16 cellular contexts compared by ENCODE assay signal in the genomic region with DNA sequence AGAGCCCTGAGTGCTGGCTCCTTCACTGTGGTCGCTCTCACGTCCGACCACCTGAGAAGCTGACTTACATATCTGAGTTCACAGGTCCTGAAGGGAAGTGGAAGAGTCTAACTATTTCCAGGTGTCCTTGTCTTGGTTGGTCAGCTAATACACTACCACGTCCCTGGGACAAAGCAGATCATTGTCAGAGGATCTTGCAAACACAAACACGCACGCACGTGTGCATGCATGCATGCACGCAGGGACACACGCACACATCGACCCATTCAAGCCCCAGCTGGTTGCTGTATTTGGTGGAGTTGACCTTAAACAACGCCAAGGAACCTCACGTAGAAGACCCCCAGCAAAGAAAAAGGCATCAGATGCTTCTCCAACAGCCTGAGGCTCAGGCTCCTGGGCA.
"Had no signal": no experiment of that assay in that cellular context is flagged by ENCODE, and none has a peak within 500 bp of the region (broad histone marks: within the 10 kb centered on the region; RNA-seq: fewer than 3 reads in every experiment).

No MANE protein-coding gene starts in this region.

- H3K27me3 ChIP-seq: ascending aorta, right lobe of liver, stomach, vagina had no signal

- H3K9me3 Mint-ChIP-seq: mesothelial cell of epicardium; neural crest cell; stimulated activated effector memory CD8-positive, alpha-beta T cell treated with anti-CD3 and anti-CD28 coated beads, Interleukin-12 subunit alpha, Interleukin-12 subunit beta, amount 100 ng/mL, for 72 hours had no signal

- H3K4me3 ChIP-seq: ascending aorta, lung, psoas muscle, right lobe of liver, smooth muscle cell, stomach, vagina had no signal

- H3K36me3 Mint-ChIP-seq: stimulated activated effector memory CD8-positive, alpha-beta T cell treated with anti-CD3 and anti-CD28 coated beads, Interleukin-12 subunit alpha, Interleukin-12 subunit beta, amount 100 ng/mL, for 72 hours had no signal

- H3K9me3 ChIP-seq: ascending aorta, psoas muscle, right lobe of liver, stomach, vagina had no signal

- H3K27ac ChIP-seq: ascending aorta, psoas muscle, right lobe of liver, stomach, vagina had no signal

- DNase-seq: activated CD4-positive, alpha-beta T cell treated with anti-CD3 and anti-CD28 coated beads, Interleukin-2, amount 50 U/mL, for 4 hours; activated naive CD4-positive, alpha-beta T cell; cerebellar nuclear complex; effector CD8-positive, alpha-beta T cell; stimulated activated CD4-positive, alpha-beta T cell treated with anti-CD3 and anti-CD28 coated beads, Interleukin-4, amount 100 ng/mL, for 24 hours; stomach; trophoblast cell had no signal

- H3K27ac Mint-ChIP-seq: mesothelial cell of epicardium; stimulated activated effector memory CD8-positive, alpha-beta T cell treated with anti-CD3 and anti-CD28 coated beads, Interleukin-12 subunit alpha, Interleukin-12 subunit beta, amount 100 ng/mL, for 72 hours had no signal

- H3K4me1 ChIP-seq: ascending aorta, psoas muscle, right lobe of liver had no signal

- ATAC-seq: psoas muscle; right lobe of liver; stimulated activated effector memory CD8-positive, alpha-beta T cell treated with anti-CD3 and anti-CD28 coated beads, Interleukin-12 subunit alpha, Interleukin-12 subunit beta, amount 100 ng/mL, for 72 hours had no signal

- H3K4me3 Mint-ChIP-seq: mesothelial cell of epicardium; neural crest cell; stimulated activated effector memory CD8-positive, alpha-beta T cell treated with anti-CD3 and anti-CD28 coated beads, Interleukin-12 subunit alpha, Interleukin-12 subunit beta, amount 100 ng/mL, for 72 hours had no signal
